ENCODE assay signal across 12 cellular contexts in genomic region chr6:11276911-11277274, GRCh38. TPM values are rescaled to one million over a fixed set of nuclear protein-coding genes. Genes with fewer than 3 reads are reported as not detected.
A peak's percentile ranks its signal among the peaks of the same experiment; 100 is the strongest.
DNase-seq lines count a peak whose midpoint lies in the region; ATAC-seq, FAIRE-seq and TF ChIP-seq lines count a peak whose summit lies in the region.
"Had no signal": no experiment of that assay in that cellular context is flagged by ENCODE, and none has a peak within 500 bp of the region (broad histone marks: within the 10 kb centered on the region; RNA-seq: fewer than 3 reads in every experiment).

No MANE protein-coding gene starts in this region.

- H3K36me3 ChIP-seq in lower lobe of right lung, result no peaks in the 10 kb centered on the region
- H3K36me3 ChIP-seq in adrenal gland (replicated peaks in 1 of 2), result no peaks in the 10 kb centered on the region
- H3K36me3 ChIP-seq: BLaER1, gastrocnemius medialis, left ventricle myocardium inferior had no signal

- 88 to 96% (median 92%) methylated on average over 4 of the region's 4 CpGs for whole genome bisulfite sequencing in adrenal gland, 4 donors

- no peak for FAIRE-seq in urothelium cell line (lab: Jason Lieb, UNC)

- H3K27me3 ChIP-seq in lower lobe of right lung (ENCODE audit: low read depth) (no peaks in the 10 kb centered on the region), adrenal gland (no peaks in the 10 kb centered on the region)
- H3K27me3 ChIP-seq: BLaER1, gastrocnemius medialis had no signal

- intact Hi-C loops in activated T-helper 1 cell treated with anti-CD3 and anti-CD28 coated beads, Interleukin-12 subunit alpha, Interleukin-12 subunit beta, Interleukin-2, Interleukin-4 antibody, amounts not matched to agents 30 ng/mL and 10 ng/mL and 1 ng/mL, durations not matched to agents 14 hours and 24 hours and 36 hours (cut with micrococcal nuclease), result no loop called here
- intact Hi-C loops in lower lobe of right lung (cut with DNase I), result no loop called here
- intact Hi-C loops in adrenal gland (cut with DNase I), result no loop called here

- H3K4me1 Mint-ChIP-seq in activated T-helper 1 cell treated with anti-CD3 and anti-CD28 coated beads, Interleukin-12 subunit alpha, Interleukin-12 subunit beta, Interleukin-2, Interleukin-4 antibody, amounts not matched to agents 30 ng/mL and 10 ng/mL and 1 ng/mL, durations not matched to agents 14 hours and 24 hours and 36 hours (ENCODE audit: low read depth), result peaks cover 43% of the 10 kb centered on the region

- peak overlapping the region; percentile 1 for H3K4me3 Mint-ChIP-seq in activated T-helper 1 cell treated with anti-CD3 and anti-CD28 coated beads, Interleukin-12 subunit alpha, Interleukin-12 subunit beta, Interleukin-2, Interleukin-4 antibody, amounts not matched to agents 30 ng/mL and 10 ng/mL and 1 ng/mL, durations not matched to agents 14 hours and 24 hours and 36 hours

- peak in 1 of 2 donors; percentile 56 for ATAC-seq in lower lobe of right lung
- ATAC-seq: gastrocnemius medialis had no signal

- H3K4me3 ChIP-seq in lower lobe of right lung (no peak overlapping the region), adrenal gland (no peak overlapping the region)
- H3K4me3 ChIP-seq: BLaER1, gastrocnemius medialis, left ventricle myocardium inferior had no signal

- peaks cover 69% of the 10 kb centered on the region for H3K4me1 ChIP-seq in lower lobe of right lung
- no peaks in the 10 kb centered on the region for H3K4me1 ChIP-seq in adrenal gland (replicated peaks in 1 of 2)
- H3K4me1 ChIP-seq: gastrocnemius medialis had no signal

- H3K27ac Mint-ChIP-seq in activated T-helper 1 cell treated with anti-CD3 and anti-CD28 coated beads, Interleukin-12 subunit alpha, Interleukin-12 subunit beta, Interleukin-2, Interleukin-4 antibody, amounts not matched to agents 30 ng/mL and 10 ng/mL and 1 ng/mL, durations not matched to agents 14 hours and 24 hours and 36 hours, result peak overlapping the region; percentile 90

- H3K9me3 Mint-ChIP-seq in activated T-helper 1 cell treated with anti-CD3 and anti-CD28 coated beads, Interleukin-12 subunit alpha, Interleukin-12 subunit beta, Interleukin-2, Interleukin-4 antibody, amounts not matched to agents 30 ng/mL and 10 ng/mL and 1 ng/mL, durations not matched to agents 14 hours and 24 hours and 36 hours, result peaks cover 3% of the 10 kb centered on the region

- peak; percentile 10 for DNase-seq in stimulated activated CD4-positive, alpha-beta T cell treated with anti-CD3 and anti-CD28 coated beads, Interleukin-15, amount 100 ng/mL, for 24 hours
- DNase-seq in stimulated activated CD4-positive, alpha-beta T cell treated with anti-CD3 and anti-CD28 coated beads, Interleukin-2, amount 100 ng/mL, for 48 hours, result no peak
- no peak for DNase-seq in activated T-helper 1 cell treated with anti-CD3 and anti-CD28 coated beads, Interleukin-12 subunit alpha, Interleukin-12 subunit beta, Interleukin-2, Interleukin-4 antibody, amounts not matched to agents 30 ng/mL and 10 ng/mL and 1 ng/mL, durations not matched to agents 14 hours and 24 hours and 36 hours (ENCODE audit: low spot score)
- DNase-seq in lower lobe of right lung (no peak), urothelium cell line (ENCODE audit: low spot score) (peak; percentile 17), adrenal gland (no peak), RKO (ENCODE audit: low spot score) (no peak), NCI-H2171 treated with DMSO at 0.1 percent for 48 hours (lab: John Stamatoyannopoulos, UW) (no peak)
- DNase-seq: gastrocnemius medialis, left ventricle myocardium inferior, NCI-H69 had no signal

- no peak for TF ChIP-seq POLR2A in adrenal gland (IDR thresholded peaks at IDR 0.05)

- TF ChIP-seq CTCF in lower lobe of right lung (IDR thresholded peaks at IDR 0.05), result no peak
- TF ChIP-seq CTCF in adrenal gland (IDR thresholded peaks at IDR 0.05), result no peak

- H3K9me3 ChIP-seq in lower lobe of right lung, result no peaks in the 10 kb centered on the region
- H3K9me3 ChIP-seq in adrenal gland (replicated peaks in 1 of 3), result no peaks in the 10 kb centered on the region
- H3K9me3 ChIP-seq: BLaER1, gastrocnemius medialis, left ventricle myocardium inferior had no signal

- H3K36me3 Mint-ChIP-seq in activated T-helper 1 cell treated with anti-CD3 and anti-CD28 coated beads, Interleukin-12 subunit alpha, Interleukin-12 subunit beta, Interleukin-2, Interleukin-4 antibody, amounts not matched to agents 30 ng/mL and 10 ng/mL and 1 ng/mL, durations not matched to agents 14 hours and 24 hours and 36 hours (ENCODE audit: low read depth), result peaks cover 35% of the 10 kb centered on the region

- H3K27ac ChIP-seq in lower lobe of right lung, result peak overlapping the region; percentile 71
- H3K27ac ChIP-seq in adrenal gland, result peak overlapping the region in 1 of 5 donors; percentile 6
- H3K27ac ChIP-seq: BLaER1, gastrocnemius medialis, left ventricle myocardium inferior had no signal

- no peaks in the 10 kb centered on the region for H3K27me3 Mint-ChIP-seq in activated T-helper 1 cell treated with anti-CD3 and anti-CD28 coated beads, Interleukin-12 subunit alpha, Interleukin-12 subunit beta, Interleukin-2, Interleukin-4 antibody, amounts not matched to agents 30 ng/mL and 10 ng/mL and 1 ng/mL, durations not matched to agents 14 hours and 24 hours and 36 hours (ENCODE audit: insufficient read depth)

RNA-seq across cellular contexts. Expression of gene NEDD9, which starts 44.4 kb away (rescaled TPM):
- total RNA-seq in activated T-helper 1 cell treated with anti-CD3 and anti-CD28 coated beads, Interleukin-12 subunit alpha, Interleukin-12 subunit beta, Interleukin-2, Interleukin-4 antibody, amounts not matched to agents 30 ng/mL and 10 ng/mL and 1 ng/mL, durations not matched to agents 14 hours and 24 hours and 36 hours, result 53.2 and 62.1 TPM in 2 replicates
- total RNA-seq in lower lobe of right lung, result 127 TPM
- 10 to 100 TPM in 7 of 8 donors, 1 to 10 TPM in 1; 6.6 to 47.9 (median 19.7) TPM for total RNA-seq in adrenal gland
- polyA plus RNA-seq in adrenal gland, result 10 to 100 TPM in 1 of 3 donors, 1 to 10 TPM in 2; 8.0 to 14.7 (median 8.6) TPM

Comparison
In these comparisons a context has a peak if more than half of its experiments do, and no peak if none do; other contexts are left out.
1. DNase-seq: peak in stimulated activated CD4-positive, alpha-beta T cell treated with anti-CD3 and anti-CD28 coated beads, Interleukin-15, amount 100 ng/mL, for 24 hours (single experiment) and urothelium cell line (single experiment); none in stimulated activated CD4-positive, alpha-beta T cell treated with anti-CD3 and anti-CD28 coated beads, Interleukin-2, amount 100 ng/mL, for 48 hours (0 of 2), activated T-helper 1 cell treated with anti-CD3 and anti-CD28 coated beads, Interleukin-12 subunit alpha, Interleukin-12 subunit beta, Interleukin-2, Interleukin-4 antibody, amounts not matched to agents 30 ng/mL and 10 ng/mL and 1 ng/mL, durations not matched to agents 14 hours and 24 hours and 36 hours (single experiment), lower lobe of right lung (single experiment), adrenal gland (0 of 7), RKO (single experiment) and NCI-H2171 treated with DMSO at 0.1 percent for 48 hours (single experiment).